8 cellular contexts compared by ENCODE assay signal in genomic region chr14:99574099-99574880, GRCh38. TPM values are rescaled to one million over a fixed set of nuclear protein-coding genes. Genes with fewer than 3 reads are reported as not detected.
DNase-seq lines count a peak whose midpoint lies in the region; ATAC-seq and TF ChIP-seq lines count a peak whose summit lies in the region.
"Had no signal": no experiment of that assay in that cellular context is flagged by ENCODE, and none has a peak within 500 bp of the region (broad histone marks: within the 10 kb centered on the region; RNA-seq: fewer than 3 reads in every experiment).

No MANE protein-coding gene starts in this region.

- H3K36me3 Mint-ChIP-seq in activated T-cell treated with anti-CD3 and anti-CD28 coated beads, Interleukin-2, amount 50 U/mL, for 4 hours (ENCODE audit: insufficient read depth), result no peaks in the 10 kb centered on the region

- H3K36me3 ChIP-seq in kidney epithelial cell (ENCODE audit: control insufficient read depth, insufficient read depth, low read length), result no peaks in the 10 kb centered on the region
- no peaks in the 10 kb centered on the region for H3K36me3 ChIP-seq in transverse colon
- no peaks in the 10 kb centered on the region for H3K36me3 ChIP-seq in psoas muscle (ENCODE audit: insufficient read depth in 1 of 2, low read depth in 1 of 2)

- in situ Hi-C loops in transverse colon (cut with MboI; ENCODE audit: low pct_ligation_motif_present in 1 of 4, low pct_unique_long_range_greater_than_20kb in 1 of 4, low sequenced_read_pairs in 3 of 4), result no loop called here

- H3K9me3 Mint-ChIP-seq in activated T-cell treated with anti-CD3 and anti-CD28 coated beads, Interleukin-2, amount 50 U/mL, for 4 hours, result no peaks in the 10 kb centered on the region
- H3K9me3 Mint-ChIP-seq: central memory CD8-positive, alpha-beta T cell had no signal

- TF ChIP-seq CTCF in kidney epithelial cell (IDR thresholded peaks at IDR 0.05; ENCODE audit: insufficient read depth, low read length, poor library complexity, severe bottlenecking) (no peak), transverse colon (IDR thresholded peaks at IDR 0.05) (peak in 2 of 5 experiments; percentile 14 to 18), psoas muscle (IDR thresholded peaks at IDR 0.05) (no peak)

- intact Hi-C loops in transverse colon (cut with DNase I; ENCODE audit: low total_unique reads) (no loop called here), psoas muscle (cut with DNase I) (loop anchor here in 1 of 2 donors (5.0 kb wide), 1 partner anchor 33 kb away; no protein-coding TSS in a partner anchor)

- ATAC-seq in activated T-cell treated with anti-CD3 and anti-CD28 coated beads, Interleukin-2, amount 50 U/mL, for 4 hours, result no peak
- ATAC-seq in HG03196 (IDR thresholded peaks at IDR 0.05; ENCODE audit: unreplicated experiment) (no peak), psoas muscle (no peak)

- peak; percentile 32; the same call in 1 of the 2 replicates for TF ChIP-seq RAD21 in Ishikawa (IDR thresholded peaks at IDR 0.05; ENCODE audit: low read depth)

- H3K4me3 Mint-ChIP-seq in activated T-cell treated with anti-CD3 and anti-CD28 coated beads, Interleukin-2, amount 50 U/mL, for 4 hours, result no peak overlapping the region
- H3K4me3 Mint-ChIP-seq: central memory CD8-positive, alpha-beta T cell had no signal

- H3K4me3 ChIP-seq in kidney epithelial cell (ENCODE audit: low read depth, low read length) (no peak overlapping the region), transverse colon (no peak overlapping the region), psoas muscle (no peak overlapping the region)

- H3K27ac ChIP-seq in transverse colon (peak overlapping the region; percentile 77 to 86 (median 84)), psoas muscle (no peak overlapping the region)

- no peak for TF ChIP-seq POLR2A in transverse colon (IDR thresholded peaks at IDR 0.05)

- 35% methylated on average over 11 of the region's 11 CpGs; no CpG with 5 or more reads in 1 of the 2 donors for WGBS in transverse colon (ENCODE audit: low coverage in 1 of 2), 2 donors
- whole genome bisulfite sequencing in psoas muscle, 3 donors, result 49 to 64% (median 53%) methylated on average over 11 of the region's 11 CpGs

- H3K9me3 ChIP-seq in transverse colon, result no peaks in the 10 kb centered on the region
- no peaks in the 10 kb centered on the region for H3K9me3 ChIP-seq in psoas muscle

- H3K27me3 ChIP-seq in kidney epithelial cell (ENCODE audit: control insufficient read depth, insufficient read depth, low read length) (no peaks in the 10 kb centered on the region), transverse colon (no peaks in the 10 kb centered on the region), psoas muscle (ENCODE audit: insufficient read depth in 3 of 3, low read length in 2 of 3) (no peaks in the 10 kb centered on the region)

- H3K4me1 Mint-ChIP-seq in activated T-cell treated with anti-CD3 and anti-CD28 coated beads, Interleukin-2, amount 50 U/mL, for 4 hours (ENCODE audit: low read depth), result peaks cover 3% of the 10 kb centered on the region

- H3K4me1 ChIP-seq in transverse colon, result peaks cover 92 to 100% (median 95%) of the 10 kb centered on the region in 4 donors
- H3K4me1 ChIP-seq in psoas muscle, result peaks cover 65% of the 10 kb centered on the region

- peak; percentile 93 for TF ChIP-seq EP300 in Ishikawa (IDR thresholded peaks at IDR 0.05; ENCODE audit: borderline replicate concordance)
- TF ChIP-seq EP300 in transverse colon (IDR thresholded peaks at IDR 0.05; ENCODE audit: low read depth), result no peak

- DNase-seq in astrocyte of the hippocampus (ENCODE audit: low read depth, low spot score) (peak; percentile 94), kidney epithelial cell (ENCODE audit: low read depth) (peak; percentile 62), transverse colon (peak; percentile 78), psoas muscle (no peak)
- no peak for DNase-seq in activated T-cell treated with anti-CD3 and anti-CD28 coated beads, Interleukin-2, amount 50 U/mL, for 4 hours

- no peaks in the 10 kb centered on the region for H3K27me3 Mint-ChIP-seq in activated T-cell treated with anti-CD3 and anti-CD28 coated beads, Interleukin-2, amount 50 U/mL, for 4 hours (ENCODE audit: low read depth)
- H3K27me3 Mint-ChIP-seq: central memory CD8-positive, alpha-beta T cell had no signal

TF ChIP-seq in Ishikawa, 13 proteins besides CTCF, POLR2A, EP300 and RAD21:
- no peak for TF ChIP-seq TAF1 (IDR thresholded peaks at IDR 0.05; ENCODE audit: low read depth)
- peak; percentile 81 for TF ChIP-seq CEBPB (IDR thresholded peaks at IDR 0.05)
- peak; percentile 97 for TF ChIP-seq TCF12 (IDR thresholded peaks at IDR 0.05; ENCODE audit: low read depth)
- peak; percentile 89 for TF ChIP-seq NFIC (IDR thresholded peaks at IDR 0.05)
- peak; percentile 84 for TF ChIP-seq USF1 (IDR thresholded peaks at IDR 0.05)
- TF ChIP-seq MAX (IDR thresholded peaks at IDR 0.05), result peak; percentile 96
- TF ChIP-seq FOXM1 (IDR thresholded peaks at IDR 0.05; ENCODE audit: borderline replicate concordance, low read depth), result peak; percentile 71
- TF ChIP-seq YY1 (IDR thresholded peaks at IDR 0.05; ENCODE audit: low read depth), result peak; percentile 56; the same call in 1 of the 2 replicates
- TF ChIP-seq REST (IDR thresholded peaks at IDR 0.05; ENCODE audit: low read depth), result no peak
- TF ChIP-seq CREB1 (IDR thresholded peaks at IDR 0.05; ENCODE audit: low read depth), result no peak
- TF ChIP-seq TEAD4 (IDR thresholded peaks at IDR 0.05), result peak; percentile 96
- TF ChIP-seq EGR1 (IDR thresholded peaks at IDR 0.05), result no peak
- TF ChIP-seq ZBTB7A (IDR thresholded peaks at IDR 0.05; ENCODE audit: low read depth), result peak; percentile 76; the same call in 1 of the 2 replicates

RNA-seq across cellular contexts. Expression of gene CCDC85C, which starts 29.7 kb away (rescaled TPM):
- total RNA-seq in kidney epithelial cell (26.8 and 32.4 TPM in 2 replicates), transverse colon (10 to 100 TPM; 19.3 to 55.4 (median 45.7) TPM), psoas muscle (10 to 100 TPM in 2 of 4 donors, 1 to 10 TPM in 2; 5.8 to 21.0 (median 9.9) TPM)
- 10 to 100 TPM in 1 of 3 donors, 1 to 10 TPM in 2; 3.8 to 11.1 (median 3.8) TPM for total RNA-seq in activated T-cell treated with anti-CD3 and anti-CD28 coated beads, Interleukin-2, amount 50 U/mL, for 4 hours
- polyA plus RNA-seq in psoas muscle, result 10 to 100 TPM in 1 of 3 donors, 1 to 10 TPM in 2; 1.8 to 10.8 (median 4.4) TPM

Comparison
In these comparisons a context has a peak if more than half of its experiments do, and no peak if none do; other contexts are left out.
1. DNase-seq: peak in astrocyte of the hippocampus (single experiment), kidney epithelial cell (single experiment) and transverse colon (single experiment); none in activated T-cell treated with anti-CD3 and anti-CD28 coated beads, Interleukin-2, amount 50 U/mL, for 4 hours (single experiment) and psoas muscle (0 of 2).